ENCODE assay signal across 20 cellular contexts in the genomic region with DNA sequence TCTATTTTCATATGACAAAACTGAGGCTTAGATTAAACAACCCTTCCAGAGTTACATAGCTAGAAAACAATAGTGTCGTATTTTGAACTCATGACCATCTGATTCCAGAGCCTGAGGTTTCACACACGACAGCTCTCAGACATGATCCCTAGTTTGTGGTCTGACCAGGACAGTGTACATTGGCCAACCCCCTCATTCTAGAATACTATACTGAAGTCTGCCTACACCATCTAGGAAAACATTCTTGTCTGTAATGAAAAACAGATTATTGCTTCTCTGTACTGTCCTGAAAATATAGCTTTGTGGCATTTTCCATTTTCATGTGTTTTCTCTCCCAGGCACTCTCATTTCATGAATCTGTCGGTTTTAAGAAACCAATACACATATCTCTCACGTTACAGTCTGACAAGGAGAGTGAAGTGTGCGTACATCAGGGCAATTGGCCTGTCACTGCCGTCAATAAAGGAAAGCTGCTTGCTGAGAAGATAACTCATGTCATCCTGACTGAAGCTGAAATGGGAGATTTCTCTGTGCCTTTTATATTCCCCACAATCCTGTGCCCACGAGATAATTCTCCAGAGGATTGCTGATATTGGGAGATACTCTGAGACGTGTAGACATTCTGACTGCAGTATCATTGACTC.
"Had no signal": no experiment of that assay in that cellular context is flagged by ENCODE, and none has a peak within 500 bp of the region (broad histone marks: within the 10 kb centered on the region; RNA-seq: fewer than 3 reads in every experiment).

No MANE protein-coding gene starts in this region.

- DNase-seq: activated CD4-positive, alpha-beta T cell treated with anti-CD3 and anti-CD28 coated beads for 1 hour; activated naive CD4-positive, alpha-beta T cell; activated naive CD8-positive, alpha-beta T cell treated with anti-CD3 and anti-CD28 coated beads for 36 hours; activated T-cell treated with anti-CD3 and anti-CD28 coated beads, Interleukin-2, amount 50 U/mL, for 24 hours; amniotic stem cell; effector CD4-positive, alpha-beta T cell; hippocampal formation; left ventricle myocardium inferior; naive thymus-derived CD8-positive, alpha-beta T cell; pancreas; psoas muscle; stimulated activated CD4-positive, alpha-beta T cell treated with anti-CD3 and anti-CD28 coated beads, Interleukin-12 subunit alpha, Interleukin-12 subunit beta, amount 100 ng/mL, for 4 hours; stimulated activated CD4-positive, alpha-beta T cell treated with anti-CD3 and anti-CD28 coated beads, Interleukin-4, amount 100 ng/mL, for 4 hours; stimulated activated naive CD8-positive, alpha-beta T cell treated with anti-CD3 and anti-CD28 coated beads, Interleukin-15, Interleukin-2, amounts not matched to agents 100 U/mL and 50 U/mL, for 24 hours; T-helper 1 cell; upper lobe of left lung had no signal

- H3K36me3 Mint-ChIP-seq: activated naive CD8-positive, alpha-beta T cell treated with anti-CD3 and anti-CD28 coated beads for 36 hours had no signal

- H3K36me3 ChIP-seq: cardiac muscle cell, left ventricle myocardium inferior, pancreas, right atrium auricular region, upper lobe of left lung had no signal

- H3K27me3 ChIP-seq: cardiac muscle cell, pancreas, right atrium auricular region, upper lobe of left lung had no signal

- H3K27ac Mint-ChIP-seq: activated naive CD8-positive, alpha-beta T cell treated with anti-CD3 and anti-CD28 coated beads for 36 hours; activated T-cell treated with anti-CD3 and anti-CD28 coated beads, Interleukin-2, amount 50 U/mL, for 24 hours; activated T-helper 2 cell treated with anti-CD3 and anti-CD28 coated beads, Interferon-gamma antibody, Interleukin-2, Interleukin-4, amounts not matched to agents 10 μg/mL and 5 μg/mL and 100 μg/mL, durations not matched to agents 14 hours and 24 hours and 36 hours; dendritic cell treated with granulocyte-macrophage colony-stimulating factor and Interleukin-4, amounts not matched to agents 40 ng/mL and 50 ng/mL, for 4 days; naive thymus-derived CD8-positive, alpha-beta T cell had no signal

- H3K4me3 Mint-ChIP-seq: activated naive CD8-positive, alpha-beta T cell treated with anti-CD3 and anti-CD28 coated beads for 36 hours; activated T-cell treated with anti-CD3 and anti-CD28 coated beads, Interleukin-2, amount 50 U/mL, for 24 hours; dendritic cell treated with granulocyte-macrophage colony-stimulating factor and Interleukin-4, amounts not matched to agents 40 ng/mL and 50 ng/mL, for 4 days; naive thymus-derived CD8-positive, alpha-beta T cell had no signal

- H3K4me3 ChIP-seq: cardiac muscle cell, left ventricle myocardium inferior, pancreas, psoas muscle, right atrium auricular region, upper lobe of left lung had no signal

- ATAC-seq: naive thymus-derived CD8-positive, alpha-beta T cell; pancreas; psoas muscle; stimulated activated naive CD8-positive, alpha-beta T cell treated with anti-CD3 and anti-CD28 coated beads, Interleukin-15, Interleukin-2, amounts not matched to agents 100 U/mL and 50 U/mL, for 24 hours had no signal

- H3K4me1 Mint-ChIP-seq: activated naive CD8-positive, alpha-beta T cell treated with anti-CD3 and anti-CD28 coated beads for 36 hours; naive thymus-derived CD8-positive, alpha-beta T cell had no signal

- H3K27ac ChIP-seq: cardiac muscle cell, left ventricle myocardium inferior, pancreas, psoas muscle, right atrium auricular region, upper lobe of left lung had no signal

- H3K27me3 Mint-ChIP-seq: activated naive CD8-positive, alpha-beta T cell treated with anti-CD3 and anti-CD28 coated beads for 36 hours; activated T-cell treated with anti-CD3 and anti-CD28 coated beads, Interleukin-2, amount 50 U/mL, for 24 hours had no signal

- H3K9me3 ChIP-seq: pancreas, psoas muscle, upper lobe of left lung had no signal

- H3K4me1 ChIP-seq: left ventricle myocardium inferior, pancreas, psoas muscle, upper lobe of left lung had no signal
